In genomic region chr12:7661741-7662140, GRCh38 we compare ENCODE assay signal across 33 cellular contexts. TPM values are rescaled to one million over a fixed set of nuclear protein-coding genes. Genes with fewer than 3 reads are reported as not detected.
DNase-seq lines count a peak whose midpoint lies in the region; ATAC-seq, FAIRE-seq and TF ChIP-seq lines count a peak whose summit lies in the region.
"Had no signal": no experiment of that assay in that cellular context is flagged by ENCODE, and none has a peak within 500 bp of the region (broad histone marks: within the 10 kb centered on the region; RNA-seq: fewer than 3 reads in every experiment).

No MANE protein-coding gene starts in this region.

- H3K27ac ChIP-seq in ectodermal cell (ENCODE audit: insufficient read depth, low read depth, low read length, poor library complexity, severe bottlenecking): peak overlapping the region; percentile 26
- no peak overlapping the region for H3K27ac ChIP-seq in neural progenitor cell
- H3K27ac ChIP-seq: 22Rv1, A549, BLaER1 had no signal

- H3K4me2 ChIP-seq in neural progenitor cell: no peak overlapping the region
- H3K4me2 ChIP-seq: A549, BLaER1 had no signal

- no peaks in the 10 kb centered on the region for H3K4me1 Mint-ChIP-seq in neural progenitor cell
- H3K4me1 Mint-ChIP-seq: CD4-positive, alpha-beta memory T cell; CD4-positive, CD25-positive, alpha-beta regulatory T cell; CD8-positive, alpha-beta memory T cell had no signal

- H3K4me1 ChIP-seq in ectodermal cell (ENCODE audit: control insufficient read depth, insufficient read depth, low read length): no peaks in the 10 kb centered on the region
- no peaks in the 10 kb centered on the region for H3K4me1 ChIP-seq in neural progenitor cell
- H3K4me1 ChIP-seq: A549, BE2C, BLaER1 had no signal

- FAIRE-seq in HTR-8/SVneo (lab: Jason Lieb, UNC): peak; percentile 9
- FAIRE-seq: A549, GM12878, GM12892, GM18507 had no signal

- H3K4me3 ChIP-seq in ectodermal cell (ENCODE audit: insufficient read depth, low read depth, low read length) (no peak overlapping the region), neural progenitor cell (no peak overlapping the region), H7 (ENCODE audit: insufficient read depth, low read depth, low read length) (no peak overlapping the region)
- H3K4me3 ChIP-seq: A549, BLaER1, GM12878 had no signal

- no peaks in the 10 kb centered on the region for H3K36me3 Mint-ChIP-seq in neural progenitor cell
- H3K36me3 Mint-ChIP-seq: CD14-positive monocyte; CD4-positive, alpha-beta memory T cell; CD4-positive, CD25-positive, alpha-beta regulatory T cell; CD8-positive, alpha-beta memory T cell had no signal

- 56 to 65% methylated on average over 5 of the region's 5 CpGs for WGBS in ectodermal cell, 2 experiments

- H3K36me3 ChIP-seq in ectodermal cell (ENCODE audit: control insufficient read depth, insufficient read depth, low read length) (no peaks in the 10 kb centered on the region), neural progenitor cell (no peaks in the 10 kb centered on the region), H7 (replicated peaks; ENCODE audit: control insufficient read depth, insufficient read depth, low read length) (no peaks in the 10 kb centered on the region)
- H3K36me3 ChIP-seq: BE2C, BLaER1 had no signal

- TF ChIP-seq CTCF in neural progenitor cell (IDR thresholded peaks at IDR 0.05): no peak

- H3K27ac Mint-ChIP-seq in neural progenitor cell: no peak overlapping the region
- H3K27ac Mint-ChIP-seq: CD14-positive monocyte; CD4-positive, alpha-beta memory T cell; CD4-positive, CD25-positive, alpha-beta regulatory T cell; CD8-positive, alpha-beta memory T cell had no signal

- H4K20me1 ChIP-seq in neural progenitor cell (ENCODE audit: low read depth): no peaks in the 10 kb centered on the region
- H4K20me1 ChIP-seq: BLaER1 had no signal

- no peaks in the 10 kb centered on the region for H3K9me3 Mint-ChIP-seq in neural progenitor cell
- H3K9me3 Mint-ChIP-seq: CD14-positive monocyte; CD4-positive, CD25-positive, alpha-beta regulatory T cell; CD8-positive, alpha-beta memory T cell had no signal

- H3K4me3 Mint-ChIP-seq in neural progenitor cell: no peak overlapping the region
- H3K4me3 Mint-ChIP-seq: CD14-positive monocyte; CD4-positive, alpha-beta memory T cell; CD4-positive, CD25-positive, alpha-beta regulatory T cell; CD8-positive, alpha-beta memory T cell had no signal

- H3K9me3 ChIP-seq in ectodermal cell (ENCODE audit: control insufficient read depth, low read length) (no peaks in the 10 kb centered on the region), neural progenitor cell (ENCODE audit: low read depth) (no peaks in the 10 kb centered on the region)
- H3K9me3 ChIP-seq: A549, BE2C, BLaER1 had no signal

- H3K9ac ChIP-seq in neural progenitor cell: no peak overlapping the region
- H3K9ac ChIP-seq: BLaER1 had no signal

- DNase-seq in NCI-H82 (lab: John Stamatoyannopoulos, UW) (peak; percentile 9), NCI-H82 treated with DMSO at 0.1 percent for 48 hours (lab: John Stamatoyannopoulos, UW; ENCODE audit: unreplicated experiment) (no peak), HTR-8/SVneo (ENCODE audit: insufficient read length, low spot score) (no peak), neural progenitor cell (ENCODE audit: low spot score) (peak; percentile 32), H7 (no peak)
- no peak for DNase-seq in activated effector memory CD4-positive, alpha-beta T cell treated with Interleukin-2 at 50 U/mL for 16 hours
- DNase-seq: ACHN; BE2C; C1 segment of cervical spinal cord; CD4-positive, alpha-beta memory T cell; CD4-positive, CD25-positive, alpha-beta regulatory T cell; CD8-positive, alpha-beta memory T cell; COR-L47; DMS 273 treated with DMSO at 0.1 percent for 48 hours; DMS153; DMS53; DMS79; DND-41; EL; GDM1 had no signal

- H3K27me3 ChIP-seq in ectodermal cell (ENCODE audit: control insufficient read depth, insufficient read depth, low read length, poor library complexity, severe bottlenecking) (no peaks in the 10 kb centered on the region), neural progenitor cell (peaks cover 9% of the 10 kb centered on the region), H7 (ENCODE audit: control insufficient read depth, insufficient read depth, low read length) (no peaks in the 10 kb centered on the region)
- H3K27me3 ChIP-seq: BE2C, BLaER1 had no signal

- peaks cover 2% of the 10 kb centered on the region for H3K27me3 Mint-ChIP-seq in neural progenitor cell (ENCODE audit: insufficient read depth, low read depth)
- H3K27me3 Mint-ChIP-seq: CD4-positive, alpha-beta memory T cell; CD4-positive, CD25-positive, alpha-beta regulatory T cell; CD8-positive, alpha-beta memory T cell had no signal

- H3K79me2 ChIP-seq in neural progenitor cell (ENCODE audit: low read depth): no peaks in the 10 kb centered on the region

- H3F3A ChIP-seq in neural progenitor cell (ENCODE audit: low read depth): no peaks in the 10 kb centered on the region

- H2AFZ ChIP-seq in neural progenitor cell (replicated peaks): no peak overlapping the region

- ATAC-seq in GM21390 (IDR thresholded peaks at IDR 0.05; ENCODE audit: unreplicated experiment): no peak
- ATAC-seq: A549, GM12878 had no signal

RNA-seq across cellular contexts. Expression of gene APOBEC1, which starts 4.0 kb away (rescaled TPM):
- not detected for polyA plus RNA-seq in ectodermal cell (2013, experiment 1 of 4)
- polyA plus RNA-seq in ectodermal cell (2013, experiment 2 of 4): not detected
- not detected for polyA plus RNA-seq in ectodermal cell (2013, experiment 3 of 4)
- not detected for polyA plus RNA-seq in ectodermal cell (2013, experiment 4 of 4)
- total RNA-seq in neural progenitor cell (ENCODE audit: low replicate concordance): not detected in 2 replicates
- total RNA-seq in H7 (2014; rRNA removed; shearing (Covaris generic)): not detected in 2 replicates
- total RNA-seq: A172; CD4-positive, alpha-beta memory T cell; CD4-positive, CD25-positive, alpha-beta regulatory T cell; CD8-positive, alpha-beta memory T cell; Daoy; G401; GM12878 had no signal
- polyA plus RNA-seq: A549; AG04450; CD14-positive monocyte; CD4-positive, alpha-beta memory T cell; CD4-positive, CD25-positive, alpha-beta regulatory T cell; CD8-positive, alpha-beta memory T cell; GM12878 had no signal

RNA-seq across cellular contexts. Expression of gene GDF3, which starts 33.8 kb away (rescaled TPM):
- polyA plus RNA-seq in ectodermal cell (2013, experiment 1 of 4): not detected
- polyA plus RNA-seq in ectodermal cell (2013, experiment 2 of 4): not detected
- not detected for polyA plus RNA-seq in ectodermal cell (2013, experiment 3 of 4)
- not detected for polyA plus RNA-seq in ectodermal cell (2013, experiment 4 of 4)
- not detected in 2 replicates for total RNA-seq in neural progenitor cell (ENCODE audit: low replicate concordance)
- 144 and 172 TPM in 2 replicates for total RNA-seq in H7 (2014; rRNA removed; shearing (Covaris generic))
- total RNA-seq: A172; CD4-positive, alpha-beta memory T cell; CD4-positive, CD25-positive, alpha-beta regulatory T cell; CD8-positive, alpha-beta memory T cell; Daoy; G401; GM12878 had no signal
- polyA plus RNA-seq: A549; AG04450; CD14-positive monocyte; CD4-positive, alpha-beta memory T cell; CD4-positive, CD25-positive, alpha-beta regulatory T cell; CD8-positive, alpha-beta memory T cell; GM12878 had no signal

RNA-seq across cellular contexts. Expression of gene DPPA3, which starts 49.5 kb away (rescaled TPM):
- polyA plus RNA-seq in ectodermal cell (2013, experiment 1 of 4): not detected
- not detected for polyA plus RNA-seq in ectodermal cell (2013, experiment 2 of 4)
- not detected for polyA plus RNA-seq in ectodermal cell (2013, experiment 3 of 4)
- polyA plus RNA-seq in ectodermal cell (2013, experiment 4 of 4): not detected
- 0.13 and 0.25 TPM in 2 replicates for total RNA-seq in neural progenitor cell (ENCODE audit: low replicate concordance)
- 3.0 and 3.4 TPM in 2 replicates for total RNA-seq in H7 (2014; rRNA removed; shearing (Covaris generic))
- total RNA-seq: A172; CD4-positive, alpha-beta memory T cell; CD4-positive, CD25-positive, alpha-beta regulatory T cell; CD8-positive, alpha-beta memory T cell; Daoy; G401; GM12878 had no signal
- polyA plus RNA-seq: A549; AG04450; CD14-positive monocyte; CD4-positive, alpha-beta memory T cell; CD4-positive, CD25-positive, alpha-beta regulatory T cell; CD8-positive, alpha-beta memory T cell had no signal

Comparison
In these comparisons a context has a peak if more than half of its experiments do, and no peak if none do; other contexts are left out.
1. DNase-seq: peak in NCI-H82 (single experiment) and neural progenitor cell (single experiment); none in NCI-H82 treated with DMSO at 0.1 percent for 48 hours (single experiment), HTR-8/SVneo (single experiment), H7 (single experiment) and activated effector memory CD4-positive, alpha-beta T cell treated with Interleukin-2 at 50 U/mL for 16 hours (single experiment).
2. RNA of gene GDF3, which starts 33.8 kb away (total RNA-seq): 144 to 172 TPM in H7; not detected in neural progenitor cell; every median in the first group is over 100 times any median in the second.